ENCODE assay signal across 15 cellular contexts in genomic region chr4:18934197-18934596, GRCh38.
A peak's percentile ranks its signal among the peaks of the same experiment; 100 is the strongest.
DNase-seq lines count a peak whose midpoint lies in the region; ATAC-seq and TF ChIP-seq lines count a peak whose summit lies in the region.
"Had no signal": no experiment of that assay in that cellular context is flagged by ENCODE, and none has a peak within 500 bp of the region (broad histone marks: within the 10 kb centered on the region; RNA-seq: fewer than 3 reads in every experiment).

No MANE protein-coding gene starts in this region.

- H3K27me3 Mint-ChIP-seq in WTC11 (ENCODE audit: low read depth) (no peaks in the 10 kb centered on the region; the same call in 1 of the 2 replicates), type B pancreatic cell (no peaks in the 10 kb centered on the region)
- H3K27me3 Mint-ChIP-seq in naive thymus-derived CD8-positive, alpha-beta T cell: no peaks in the 10 kb centered on the region
- H3K27me3 Mint-ChIP-seq: brain; CD8-positive, alpha-beta memory T cell had no signal

- no peaks in the 10 kb centered on the region for H3F3A ChIP-seq in Loucy (ENCODE audit: low read depth)

- no peaks in the 10 kb centered on the region for H4K20me1 ChIP-seq in Loucy (ENCODE audit: insufficient read depth, low read length, poor library complexity, severe bottlenecking)

- 0 out of 2 replicates have a peak, but pooled peaks have one; percentile 10 for TF ChIP-seq CTCF in Loucy (conservative IDR thresholded peaks at IDR 0.05; ENCODE audit: low read length)
- TF ChIP-seq CTCF in WTC11 (IDR thresholded peaks at IDR 0.05): no peak
- TF ChIP-seq CTCF in type B pancreatic cell (conservative IDR thresholded peaks at IDR 0.05): no peak

- no peaks in the 10 kb centered on the region for H3K27me3 ChIP-seq in Loucy (ENCODE audit: insufficient read depth, low read length, poor library complexity, severe bottlenecking)

- DNase-seq in EL (peak; percentile 41), WTC11 (ENCODE audit: low spot score) (no peak), left lobe of liver (ENCODE audit: low spot score) (no peak), type B pancreatic cell (ENCODE audit: extremely low spot score, unreplicated experiment) (no peak), occipital lobe (lab: John Stamatoyannopoulos, UW) (no peak), mucosa of gallbladder (ENCODE audit: low spot score) (no peak)
- DNase-seq in naive thymus-derived CD8-positive, alpha-beta T cell: no peak
- DNase-seq: activated CD8-positive, alpha-beta T cell treated with anti-CD3 and anti-CD28 coated beads, Interleukin-2, amount 10 ng/mL, durations not matched to agents 7 days and 5 days; activated effector memory CD4-positive, alpha-beta T cell treated with Interleukin-2 at 50 U/mL for 16 hours; CD8-positive, alpha-beta memory T cell; hypothalamus; NCI-H2227 treated with DMSO at 0.1 percent for 48 hours; stimulated activated CD4-positive, alpha-beta T cell treated with anti-CD3 and anti-CD28 coated beads, Interleukin-12 subunit alpha, Interleukin-12 subunit beta, amount 100 ng/mL, for 4 hours had no signal

- no peak overlapping the region for H2AFZ ChIP-seq in Loucy (ENCODE audit: low read length)

- H3K9me3 Mint-ChIP-seq in WTC11: peaks cover 7% of the 10 kb centered on the region
- H3K9me3 Mint-ChIP-seq in naive thymus-derived CD8-positive, alpha-beta T cell: peaks cover 4 to 42% (median 10%) of the 10 kb centered on the region in 9 donors
- H3K9me3 Mint-ChIP-seq in type B pancreatic cell: peaks cover 10% of the 10 kb centered on the region
- H3K9me3 Mint-ChIP-seq: brain had no signal

- CTCF ChIA-PET in WTC11 (lab: Charles Lee): no interaction called here

- no peaks in the 10 kb centered on the region for H3K79me2 ChIP-seq in Loucy (ENCODE audit: insufficient read depth, low read length)

- H3K9me3 ChIP-seq in Loucy (ENCODE audit: insufficient read depth, low read depth, low read length): no peaks in the 10 kb centered on the region

- H3K4me3 ChIP-seq in Loucy (ENCODE audit: low read length, poor library complexity, severe bottlenecking): no peak overlapping the region

- no peaks in the 10 kb centered on the region for H3K36me3 ChIP-seq in Loucy (ENCODE audit: insufficient read depth, low read length)

- H3K36me3 Mint-ChIP-seq in WTC11: no peaks in the 10 kb centered on the region
- peaks cover 0 to 10% (median 0%) of the 10 kb centered on the region in 3 donors for H3K36me3 Mint-ChIP-seq in naive thymus-derived CD8-positive, alpha-beta T cell
- no peaks in the 10 kb centered on the region for H3K36me3 Mint-ChIP-seq in type B pancreatic cell
- H3K36me3 Mint-ChIP-seq: brain; CD8-positive, alpha-beta memory T cell had no signal

- H3K4me2 ChIP-seq in Loucy (ENCODE audit: low read depth, low read length, poor library complexity, severe bottlenecking): no peak overlapping the region

- no peak overlapping the region for H3K9ac ChIP-seq in Loucy (ENCODE audit: low read depth, low read length, poor library complexity, severe bottlenecking)

- no peak overlapping the region for H3K27ac Mint-ChIP-seq in WTC11
- H3K27ac Mint-ChIP-seq in naive thymus-derived CD8-positive, alpha-beta T cell: no peak overlapping the region
- H3K27ac Mint-ChIP-seq in type B pancreatic cell: no peak overlapping the region
- H3K27ac Mint-ChIP-seq: activated CD8-positive, alpha-beta T cell treated with anti-CD3 and anti-CD28 coated beads, Interleukin-2, amount 10 ng/mL, durations not matched to agents 7 days and 5 days; brain; CD8-positive, alpha-beta memory T cell had no signal

- H3K4me1 ChIP-seq in Loucy (ENCODE audit: insufficient read depth, low read length, poor library complexity, severe bottlenecking): no peaks in the 10 kb centered on the region

- H3K4me1 Mint-ChIP-seq in WTC11: peaks cover 31% of the 10 kb centered on the region
- H3K4me1 Mint-ChIP-seq in naive thymus-derived CD8-positive, alpha-beta T cell: no peaks in the 10 kb centered on the region
- H3K4me1 Mint-ChIP-seq in type B pancreatic cell (ENCODE audit: unreplicated experiment): peaks cover 38% of the 10 kb centered on the region
- H3K4me1 Mint-ChIP-seq: CD8-positive, alpha-beta memory T cell had no signal

- H3K4me3 Mint-ChIP-seq in WTC11 (no peak overlapping the region), type B pancreatic cell (no peak overlapping the region)
- no peak overlapping the region for H3K4me3 Mint-ChIP-seq in naive thymus-derived CD8-positive, alpha-beta T cell
- H3K4me3 Mint-ChIP-seq: activated CD8-positive, alpha-beta T cell treated with anti-CD3 and anti-CD28 coated beads, Interleukin-2, amount 10 ng/mL, durations not matched to agents 7 days and 5 days; brain; CD8-positive, alpha-beta memory T cell had no signal

- ATAC-seq in WTC11 (peak; percentile 18; the same call in 1 of the 2 replicates), left lobe of liver (peak; percentile 25)
- ATAC-seq in naive thymus-derived CD8-positive, alpha-beta T cell: no peak
- ATAC-seq: activated CD8-positive, alpha-beta T cell treated with anti-CD3 and anti-CD28 coated beads, Interleukin-2, amount 10 ng/mL, durations not matched to agents 7 days and 5 days had no signal

- POLR2A ChIA-PET in WTC11 (lab: Charles Lee): no interaction called here
- POLR2A ChIA-PET in naive thymus-derived CD8-positive, alpha-beta T cell (lab: Charles Lee): no interaction called here

- no peaks in the 10 kb centered on the region for H3K9me2 ChIP-seq in Loucy (replicated peaks; ENCODE audit: low read depth, low read length)

TF ChIP-seq in WTC11, 78 proteins besides CTCF, POLR2A, EP300 and RAD21:
- TF ChIP-seq ETV6 (CRISPR knock-in tag; IDR thresholded peaks at IDR 0.05) (no peak), ZNF121 (CRISPR knock-in tag; IDR thresholded peaks at IDR 0.05) (no peak), E2F1 (CRISPR knock-in tag; IDR thresholded peaks at IDR 0.05) (no peak), SMAD3 (CRISPR knock-in tag; IDR thresholded peaks at IDR 0.05; ENCODE audit: borderline replicate concordance) (no peak), GABPB1 (CRISPR knock-in tag; IDR thresholded peaks at IDR 0.05) (no peak), RELA (CRISPR knock-in tag; IDR thresholded peaks at IDR 0.05; ENCODE audit: borderline replicate concordance) (no peak), NFYB (CRISPR knock-in tag; conservative IDR thresholded peaks at IDR 0.05; ENCODE audit: low read depth) (no peak), GRHL2 (CRISPR knock-in tag; IDR thresholded peaks at IDR 0.05; ENCODE audit: insufficient replicate concordance, severe bottlenecking) (no peak), FOXJ3 (CRISPR knock-in tag; IDR thresholded peaks at IDR 0.05; ENCODE audit: borderline replicate concordance) (no peak), AFF4 (CRISPR knock-in tag; IDR thresholded peaks at IDR 0.05; ENCODE audit: borderline replicate concordance) (no peak), MYBL2 (CRISPR knock-in tag; IDR thresholded peaks at IDR 0.05) (no peak), RORB (CRISPR knock-in tag; IDR thresholded peaks at IDR 0.05) (no peak)
- TF ChIP-seq, protein P1, sequence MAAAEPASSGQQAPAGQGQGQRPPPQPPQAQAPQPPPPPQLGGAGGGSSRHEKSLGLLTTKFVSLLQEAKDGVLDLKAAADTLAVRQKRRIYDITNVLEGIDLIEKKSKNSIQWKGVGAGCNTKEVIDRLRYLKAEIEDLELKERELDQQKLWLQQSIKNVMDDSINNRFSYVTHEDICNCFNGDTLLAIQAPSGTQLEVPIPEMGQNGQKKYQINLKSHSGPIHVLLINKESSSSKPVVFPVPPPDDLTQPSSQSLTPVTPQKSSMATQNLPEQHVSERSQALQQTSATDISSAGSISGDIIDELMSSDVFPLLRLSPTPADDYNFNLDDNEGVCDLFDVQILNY (CRISPR knock-in tag; IDR thresholded peaks at IDR 0.05): no peak

Comparison
In these comparisons a context has a peak if more than half of its experiments do, and no peak if none do; other contexts are left out.
1. ATAC-seq: peak in WTC11 (single experiment) and left lobe of liver (single experiment); none in naive thymus-derived CD8-positive, alpha-beta T cell (0 of 2).